Comparison of ENCODE assay signal across 1 cellular context in genomic region chr12:105095338-105095737, GRCh38.
TF ChIP-seq lines count a peak whose summit lies in the region.

No MANE protein-coding gene starts in this region.

TF ChIP-seq in K562, 482 proteins besides CTCF, POLR2A, EP300 and RAD21:
- peak; percentile 67; the same call in 1 of the 2 replicates for TF ChIP-seq CBX5 (IDR thresholded peaks at IDR 0.05; ENCODE audit: borderline replicate concordance, low read depth)
- TF ChIP-seq TRIM24 (IDR thresholded peaks at IDR 0.05) = 0 out of 4 replicates have a peak, but pooled peaks of 1 of the 2 experiments have one; percentile 44
- 0 out of 3 replicates have a peak, but pooled peaks of 1 of the 2 experiments have one; percentile 25 for TF ChIP-seq CBX3 (IDR thresholded peaks at IDR 0.05; ENCODE audit: borderline replicate concordance in 1 of 2, low read length in 2 of 2)
- peak; percentile 71; the same call in 1 of the 2 replicates for TF ChIP-seq TRIM28 (IDR thresholded peaks at IDR 0.05)
- TF ChIP-seq ZNF445 (CRISPR knock-in tag; IDR thresholded peaks at IDR 0.05; ENCODE audit: low read depth) = peak; percentile 90
